ENCODE assay signal across 8 cellular contexts in genomic region chr7:2523461-2523905, GRCh38. TPM values are rescaled to one million over a fixed set of nuclear protein-coding genes. Genes with fewer than 3 reads are reported as not detected.
DNase-seq lines count a peak whose midpoint lies in the region; ATAC-seq, FAIRE-seq and TF ChIP-seq lines count a peak whose summit lies in the region.
"Had no signal": no experiment of that assay in that cellular context is flagged by ENCODE, and none has a peak within 500 bp of the region (broad histone marks: within the 10 kb centered on the region; RNA-seq: fewer than 3 reads in every experiment).

No MANE protein-coding gene starts in this region.

- DNase-seq in Panc1 (ENCODE audit: low read depth, low spot score) (no peak), glomerular visceral epithelial cell (ENCODE audit: extremely low spot score) (peak; percentile 36), small intestine (peak; percentile 79), H4 (ENCODE audit: low spot score) (no peak), RCC 7860 (ENCODE audit: low spot score) (no peak), mucosa of gallbladder (ENCODE audit: low spot score) (no peak)

- ATAC-seq in Panc1: peak; percentile 10

- H3K36me3 ChIP-seq in Panc1 (ENCODE audit: control insufficient read depth, insufficient read depth, low read length) (no peaks in the 10 kb centered on the region), small intestine (ENCODE audit: control insufficient read depth in 2 of 2, insufficient read depth in 2 of 2, low read length in 2 of 2) (peaks cover 0 to 3% of the 10 kb centered on the region in 2 donors)

- H3K4me3 Mint-ChIP-seq in IgD-negative memory B cell: peak overlapping the region; percentile 94 to 97 (median 96)

- H3K36me3 Mint-ChIP-seq in IgD-negative memory B cell: peaks cover 9% of the 10 kb centered on the region

- H3K9me3 ChIP-seq in Panc1 (ENCODE audit: control insufficient read depth, insufficient read depth, low read depth, low read length) (no peaks in the 10 kb centered on the region), small intestine (ENCODE audit: control insufficient read depth, low read depth) (no peaks in the 10 kb centered on the region)

- H3K27me3 ChIP-seq in Panc1 (ENCODE audit: control insufficient read depth, insufficient read depth, low read length) (no peaks in the 10 kb centered on the region), small intestine (ENCODE audit: control insufficient read depth in 2 of 2, insufficient read depth in 2 of 2, low read length in 2 of 2) (no peaks in the 10 kb centered on the region)

- peaks cover 11 to 29% (median 23%) of the 10 kb centered on the region in 3 donors for H3K4me1 Mint-ChIP-seq in IgD-negative memory B cell

- peak overlapping the region; percentile 83 for H3K27ac ChIP-seq in Panc1 (ENCODE audit: low read length)
- peak overlapping the region; percentile 98 to 100 for H3K27ac ChIP-seq in small intestine (ENCODE audit: low read depth in 1 of 2, low read length in 1 of 2)

- POLR2A ChIA-PET in Panc1 (lab: Charles Lee): interaction anchor here (0.7 kb wide), 1 partner anchor 13 kb away, joined by 3 read pairs; no protein-coding TSS in a partner anchor

- H3K4me3 ChIP-seq in Panc1 (ENCODE audit: low read depth in 2 of 2, low read length in 2 of 2) (peak overlapping the region; percentile 17 to 89), small intestine (ENCODE audit: low read depth in 1 of 2, low read length in 2 of 2) (peak overlapping the region in 1 of 2 donors; percentile 74)

- in situ Hi-C loops in Panc1 (cut with HindIII; ENCODE audit: low pct_unique_long_range_greater_than_20kb, low sequenced_read_pairs): no loop called here

- peaks cover 74% of the 10 kb centered on the region for H3K4me1 ChIP-seq in Panc1 (ENCODE audit: control insufficient read depth, insufficient read depth, low read length)
- peaks cover 3 to 8% of the 10 kb centered on the region in 2 donors for H3K4me1 ChIP-seq in small intestine (ENCODE audit: control insufficient read depth in 2 of 2, insufficient read depth in 1 of 2, low read depth in 1 of 2, low read length in 1 of 2)

- CTCF ChIA-PET in Panc1 (lab: Charles Lee): interaction anchor here (0.5 to 0.7 kb wide), 3 partner anchors 48 to 141 kb away, joined by 3 to 11 read pairs (median 5); no protein-coding TSS in a partner anchor

- BruUV-seq in Panc1 (replicated peaks; lab: Mats Ljungman, UMichigan): no TSS peak

- H3K27me3 Mint-ChIP-seq in IgD-negative memory B cell: no peaks in the 10 kb centered on the region

- H3K9me3 Mint-ChIP-seq in IgD-negative memory B cell: no peaks in the 10 kb centered on the region

- FAIRE-seq in small intestine (lab: Jason Lieb, UNC): no peak
- FAIRE-seq in RCC 7860 (lab: Jason Lieb, UNC): no peak

- no peak for TF ChIP-seq CTCF in Panc1 (IDR thresholded peaks at IDR 0.05)

- peak overlapping the region in 2 of 3 donors; percentile 46 to 89 for H3K27ac Mint-ChIP-seq in IgD-negative memory B cell

- intact Hi-C loops in Panc1 (cut with micrococcal nuclease; ENCODE audit: unreplicated experiment): loop anchor here (5.0 kb wide), 1 partner anchor 46 kb away; the partner anchor contains the start of gene GRIFIN

- 8 to 37% (median 20%) methylated on average over 4 to 22 of the region's 22 CpGs for WGBS in small intestine, 3 donors

RNA-seq across cellular contexts. Expression of gene LFNG, which starts 3.9 kb away (rescaled TPM):
- 1.7 TPM for polyA plus RNA-seq in IgD-negative memory B cell
- 38.1 TPM for total RNA-seq in Panc1 (2021; ENCODE audit: unreplicated experiment)
- 61.6 TPM for polyA plus RNA-seq in Panc1 (2012; ENCODE audit: insufficient read length)
- polyA plus RNA-seq in small intestine: 10 to 100 TPM; 10.5 to 39.3 (median 15.4) TPM
- 11.0 and 14.7 TPM in 2 replicates for total RNA-seq in H4 (2014; rRNA removed; shearing (Covaris generic))
- 31.3 TPM for total RNA-seq in mucosa of gallbladder

RNA-seq across cellular contexts. Expression of gene BRAT1, which starts 31.8 kb away (rescaled TPM):
- 39.4 TPM for polyA plus RNA-seq in IgD-negative memory B cell
- total RNA-seq in Panc1 (2021; ENCODE audit: unreplicated experiment): 76.9 TPM
- polyA plus RNA-seq in Panc1 (2012; ENCODE audit: insufficient read length): 84.4 TPM
- 10 to 100 TPM; 25.6 to 40.3 (median 30.8) TPM for polyA plus RNA-seq in small intestine
- total RNA-seq in H4 (2014; rRNA removed; shearing (Covaris generic)): 31.7 and 41.5 TPM in 2 replicates
- total RNA-seq in mucosa of gallbladder: 35.2 TPM

RNA-seq across cellular contexts. Expression of gene IQCE, which starts 35.3 kb away (rescaled TPM):
- polyA plus RNA-seq in IgD-negative memory B cell (2.3 TPM), small intestine (10 to 100 TPM; 11.1 to 20.8 (median 19.9) TPM)
- total RNA-seq in Panc1 (2021; ENCODE audit: unreplicated experiment) (44.8 TPM), mucosa of gallbladder (36.1 TPM)
- polyA plus RNA-seq in Panc1 (2012; ENCODE audit: insufficient read length): 49.3 TPM
- 13.5 and 17.2 TPM in 2 replicates for total RNA-seq in H4 (2014; rRNA removed; shearing (Covaris generic))

RNA-seq across cellular contexts. Expression of gene GRIFIN, which starts 47.3 kb away (rescaled TPM):
- polyA plus RNA-seq in IgD-negative memory B cell (not detected), small intestine (not detected)
- total RNA-seq in Panc1 (2021; ENCODE audit: unreplicated experiment) (not detected), mucosa of gallbladder (not detected)
- polyA plus RNA-seq in Panc1 (2012; ENCODE audit: insufficient read length): not detected
- not detected in 2 replicates for total RNA-seq in H4 (2014; rRNA removed; shearing (Covaris generic))
- total RNA-seq: fibroblast of villous mesenchyme had no signal

Comparison
In these comparisons a context has a peak if more than half of its experiments do, and no peak if none do; other contexts are left out.
1. DNase-seq: peak in glomerular visceral epithelial cell (single experiment) and small intestine (single experiment); none in Panc1 (single experiment), H4 (single experiment), RCC 7860 (single experiment) and mucosa of gallbladder (single experiment).